33 cellular contexts compared by ENCODE assay signal in genomic region chr3:132499071-132499470, GRCh38.
"Had no signal": no experiment of that assay in that cellular context is flagged by ENCODE, and none has a peak within 500 bp of the region (broad histone marks: within the 10 kb centered on the region; RNA-seq: fewer than 3 reads in every experiment).

No MANE protein-coding gene starts in this region.

- H3K27me3 Mint-ChIP-seq: activated B cell treated with CpG ODN at 0.5 μM for 24 hours; activated CD4-positive, alpha-beta T cell treated with anti-CD3 and anti-CD28 coated beads, Interleukin-2, amount 10 ng/mL, durations not matched to agents 24 days and 14 days; activated CD8-positive, alpha-beta T cell treated with anti-CD3 and anti-CD28 coated beads for 36 hours; activated naive CD4-positive, alpha-beta T cell treated with anti-CD3 and anti-CD28 coated beads, Interleukin-2, amount 50 U/mL, for 24 hours; activated naive CD8-positive, alpha-beta T cell treated with anti-CD3 and anti-CD28 coated beads, Interleukin-2, amount 10 ng/mL, durations not matched to agents 7 days and 5 days; activated T-helper 17 cell treated with anti-CD3 and anti-CD28 coated beads, Interleukin-2, amount 50 U/mL, for 72 hours; IgD-negative memory B cell had no signal

- H3K4me1 ChIP-seq: ascending aorta, breast epithelium had no signal

- H3K4me1 Mint-ChIP-seq: activated B cell treated with CpG ODN at 0.5 μM for 24 hours; activated CD4-positive, alpha-beta T cell treated with anti-CD3 and anti-CD28 coated beads, Interleukin-2, amount 10 ng/mL, durations not matched to agents 24 days and 14 days; activated naive CD4-positive, alpha-beta T cell treated with anti-CD3 and anti-CD28 coated beads, Interleukin-2, amount 50 U/mL, for 24 hours; activated naive CD8-positive, alpha-beta T cell treated with anti-CD3 and anti-CD28 coated beads, Interleukin-2, amount 10 ng/mL, durations not matched to agents 7 days and 5 days had no signal

- H3K4me3 Mint-ChIP-seq: activated B cell treated with CpG ODN at 0.5 μM for 24 hours; activated CD4-positive, alpha-beta T cell treated with anti-CD3 and anti-CD28 coated beads, Interleukin-2, amount 10 ng/mL, durations not matched to agents 24 days and 14 days; activated CD8-positive, alpha-beta T cell treated with anti-CD3 and anti-CD28 coated beads for 36 hours; activated naive CD4-positive, alpha-beta T cell treated with anti-CD3 and anti-CD28 coated beads, Interleukin-2, amount 50 U/mL, for 24 hours; activated naive CD8-positive, alpha-beta T cell treated with anti-CD3 and anti-CD28 coated beads, Interleukin-2, amount 10 ng/mL, durations not matched to agents 7 days and 5 days; activated T-cell treated with anti-CD3 and anti-CD28 coated beads, Interleukin-2, amount 50 U/mL, for 72 hours; activated T-helper 17 cell treated with anti-CD3 and anti-CD28 coated beads, Interleukin-2, amount 50 U/mL, for 72 hours; IgD-negative memory B cell had no signal

- H3K9me3 ChIP-seq: ascending aorta, breast epithelium, MG63 had no signal

- ATAC-seq: activated CD8-positive, alpha-beta T cell treated with anti-CD3 and anti-CD28 coated beads for 36 hours; activated T-cell treated with anti-CD3 and anti-CD28 coated beads, Interleukin-2, amount 50 U/mL, for 72 hours; activated T-helper 17 cell treated with anti-CD3 and anti-CD28 coated beads, Interleukin-2, amount 50 U/mL, for 72 hours; Panc1 had no signal

- H3K27ac Mint-ChIP-seq: activated B cell treated with CpG ODN at 0.5 μM for 24 hours; activated CD4-positive, alpha-beta T cell treated with anti-CD3 and anti-CD28 coated beads, Interleukin-2, amount 10 ng/mL, durations not matched to agents 24 days and 14 days; activated CD8-positive, alpha-beta T cell treated with anti-CD3 and anti-CD28 coated beads for 36 hours; activated naive CD4-positive, alpha-beta T cell treated with anti-CD3 and anti-CD28 coated beads, Interleukin-2, amount 50 U/mL, for 24 hours; activated naive CD8-positive, alpha-beta T cell treated with anti-CD3 and anti-CD28 coated beads, Interleukin-2, amount 10 ng/mL, durations not matched to agents 7 days and 5 days; activated T-cell treated with anti-CD3 and anti-CD28 coated beads, Interleukin-2, amount 50 U/mL, for 72 hours; activated T-helper 17 cell treated with anti-CD3 and anti-CD28 coated beads, Interleukin-2, amount 50 U/mL, for 72 hours; IgD-negative memory B cell had no signal

- H3K36me3 ChIP-seq: breast epithelium had no signal

- H3K4me3 ChIP-seq: ascending aorta, breast epithelium, MG63 had no signal

- H3K27ac ChIP-seq: ascending aorta, breast epithelium, VCaP had no signal

- H3K27me3 ChIP-seq: ascending aorta, breast epithelium, MG63 had no signal

- DNase-seq: activated B cell treated with CpG ODN at 0.5 μM for 24 hours; activated CD4-positive, alpha-beta T cell treated with anti-CD3 and anti-CD28 coated beads, Interleukin-2, amount 10 ng/mL, durations not matched to agents 24 days and 14 days; activated CD4-positive, alpha-beta T cell treated with anti-CD3 and anti-CD28 coated beads, Interleukin-2, amount 50 U/mL, for 4 hours; activated CD4-positive, CD25-positive, alpha-beta regulatory T cell treated with anti-CD3 and anti-CD28 coated beads, Interleukin-2, amount 50 U/mL, for 72 hours; activated CD8-positive, alpha-beta T cell treated with anti-CD3 and anti-CD28 coated beads for 36 hours; activated gamma-delta T cell; activated naive CD4-positive, alpha-beta T cell treated with Interleukin-2 at 50 U/mL for 16 hours; activated naive CD8-positive, alpha-beta T cell treated with anti-CD3 and anti-CD28 coated beads, Interleukin-2, amount 10 ng/mL, durations not matched to agents 7 days and 5 days; activated T-cell treated with anti-CD3 and anti-CD28 coated beads, Interleukin-2, amount 50 U/mL, for 1 hour; activated T-cell treated with anti-CD3 and anti-CD28 coated beads, Interleukin-2, amount 50 U/mL, for 72 hours; amygdala; Kasumi-1; KG1; MG63; NCI-H1048; NCI-H1436 treated with DMSO at 0.1 percent for 48 hours; NCI-H1694 treated with DMSO at 0.1 percent for 48 hours; NCI-H2029; NCI-H345; NCI-H524 treated with DMSO at 0.1 percent for 48 hours; RPMI8226; SHP77 treated with DMSO at 0.1 percent for 48 hours; SW 1271; T-helper 1 cell; T-helper 2 cell; T-helper 9 cell had no signal

- H3K9me3 Mint-ChIP-seq: activated B cell treated with CpG ODN at 0.5 μM for 24 hours; activated CD4-positive, alpha-beta T cell treated with anti-CD3 and anti-CD28 coated beads, Interleukin-2, amount 10 ng/mL, durations not matched to agents 24 days and 14 days; activated CD8-positive, alpha-beta T cell treated with anti-CD3 and anti-CD28 coated beads for 36 hours; activated naive CD4-positive, alpha-beta T cell treated with anti-CD3 and anti-CD28 coated beads, Interleukin-2, amount 50 U/mL, for 24 hours; activated naive CD8-positive, alpha-beta T cell treated with anti-CD3 and anti-CD28 coated beads, Interleukin-2, amount 10 ng/mL, durations not matched to agents 7 days and 5 days; activated T-cell treated with anti-CD3 and anti-CD28 coated beads, Interleukin-2, amount 50 U/mL, for 72 hours; activated T-helper 17 cell treated with anti-CD3 and anti-CD28 coated beads, Interleukin-2, amount 50 U/mL, for 72 hours; IgD-negative memory B cell had no signal
